In the genomic region with DNA sequence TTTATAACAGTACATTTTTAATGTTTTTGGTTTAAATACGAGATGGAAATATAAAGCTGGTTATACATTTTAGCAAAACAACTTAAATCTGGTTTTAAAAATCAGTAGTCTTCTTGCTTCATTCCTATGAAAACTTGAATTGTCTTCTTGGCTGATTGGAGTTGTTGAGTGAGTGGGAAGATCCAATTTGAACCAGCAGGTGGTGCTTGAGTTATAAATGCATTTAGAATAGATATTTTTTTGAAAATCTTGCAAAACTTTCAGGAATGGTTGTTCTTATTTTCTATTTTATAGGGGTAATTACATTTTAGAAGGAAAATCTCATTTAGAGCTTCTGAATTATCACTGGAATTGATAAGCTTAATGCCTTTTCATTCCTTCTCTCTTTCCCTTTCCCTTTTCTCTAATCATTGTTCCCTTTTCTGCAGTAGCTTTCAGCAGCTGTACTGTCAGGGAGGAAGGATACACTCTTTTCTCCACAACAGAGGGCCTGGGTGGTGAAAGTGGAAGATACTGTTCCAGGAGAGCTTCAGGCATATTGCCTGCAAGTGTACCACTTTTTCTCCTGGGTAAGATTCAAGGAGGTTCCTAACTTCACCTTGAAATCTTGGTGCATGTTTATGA, we compare ENCODE assay signal across 1 cellular context.
TF ChIP-seq lines count a peak whose summit lies in the region.

No MANE protein-coding gene starts in this region.

TF ChIP-seq in GM12878, 131 proteins besides CTCF, POLR2A, EP300 and RAD21 (continued from another document):
- TF ChIP-seq, protein P1, sequence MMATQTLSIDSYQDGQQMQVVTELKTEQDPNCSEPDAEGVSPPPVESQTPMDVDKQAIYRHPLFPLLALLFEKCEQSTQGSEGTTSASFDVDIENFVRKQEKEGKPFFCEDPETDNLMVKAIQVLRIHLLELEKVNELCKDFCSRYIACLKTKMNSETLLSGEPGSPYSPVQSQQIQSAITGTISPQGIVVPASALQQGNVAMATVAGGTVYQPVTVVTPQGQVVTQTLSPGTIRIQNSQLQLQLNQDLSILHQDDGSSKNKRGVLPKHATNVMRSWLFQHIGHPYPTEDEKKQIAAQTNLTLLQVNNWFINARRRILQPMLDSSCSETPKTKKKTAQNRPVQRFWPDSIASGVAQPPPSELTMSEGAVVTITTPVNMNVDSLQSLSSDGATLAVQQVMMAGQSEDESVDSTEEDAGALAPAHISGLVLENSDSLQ (IDR thresholded peaks at IDR 0.05), result no peak
- TF ChIP-seq ZNF217 (IDR thresholded peaks at IDR 0.05) (no peak), CBX3 (IDR thresholded peaks at IDR 0.05; ENCODE audit: borderline replicate concordance, low read depth) (no peak), CREB1 (IDR thresholded peaks at IDR 0.05; ENCODE audit: low read depth) (no peak), PAX8 (IDR thresholded peaks at IDR 0.05) (no peak), NRF1 (conservative IDR thresholded peaks at IDR 0.05; ENCODE audit: low read depth, low read length) (no peak), SPI1 (IDR thresholded peaks at IDR 0.05; ENCODE audit: borderline replicate concordance, insufficient read depth, low read depth, low read length) (no peak)
